In the genomic region with DNA sequence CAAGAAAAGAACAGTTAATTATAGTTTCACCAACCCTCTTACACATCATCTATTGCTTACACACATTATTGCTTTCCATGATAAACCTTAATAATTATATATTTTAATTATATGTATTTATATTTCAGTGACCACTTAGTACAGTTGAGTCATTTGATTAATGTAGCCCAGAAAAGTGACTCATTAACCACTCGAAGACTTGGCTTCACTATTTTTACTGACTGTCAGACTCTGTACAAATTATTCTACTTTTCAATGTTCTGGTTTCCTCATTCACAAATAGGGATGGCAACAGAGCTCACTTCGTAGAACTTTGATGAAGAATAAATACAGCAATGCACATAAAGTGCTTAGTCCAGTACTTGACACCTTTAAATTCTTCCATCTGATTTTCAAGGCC, we compare ENCODE assay signal across 28 cellular contexts.
DNase-seq lines count a peak whose midpoint lies in the region; ATAC-seq and TF ChIP-seq lines count a peak whose summit lies in the region.
"Had no signal": no experiment of that assay in that cellular context is flagged by ENCODE, and none has a peak within 500 bp of the region (broad histone marks: within the 10 kb centered on the region; RNA-seq: fewer than 3 reads in every experiment).

No MANE protein-coding gene starts in this region.

- no peak overlapping the region for H3K9ac ChIP-seq in PC-3 (ENCODE audit: low read length)

- H3K4me3 ChIP-seq in PC-3 (ENCODE audit: low read length) (no peak overlapping the region), fibroblast of mammary gland (ENCODE audit: control insufficient read depth, low read depth, low read length) (no peak overlapping the region)
- H3K4me3 ChIP-seq: adrenal gland, Peyer's patch, skin epidermis had no signal

- H3K79me2 ChIP-seq in PC-3 (ENCODE audit: low read length): no peaks in the 10 kb centered on the region

- H3K4me2 ChIP-seq in PC-3 (ENCODE audit: low read length): no peak overlapping the region

- H3K4me1 ChIP-seq in PC-3 (ENCODE audit: insufficient read depth, low read length): peaks cover 14% of the 10 kb centered on the region
- H3K4me1 ChIP-seq: adrenal gland, Peyer's patch had no signal

- H4K20me1 ChIP-seq in PC-3 (ENCODE audit: low read length): no peaks in the 10 kb centered on the region

- intact Hi-C loops in PC-3 (cut with micrococcal nuclease): no loop called here

- CTCF ChIA-PET in PC-3 (lab: Charles Lee): no interaction called here

- no TSS peak for BruUV-seq in PC-3 (replicated peaks; lab: Mats Ljungman, UMichigan)

- peak; percentile 15 for DNase-seq in EL
- peak; percentile 46 for DNase-seq in PC-3
- peak; percentile 71 for DNase-seq in fibroblast of mammary gland (ENCODE audit: low read depth)
- peak; percentile 50 for DNase-seq in stromal cell of bone marrow (ENCODE audit: low read depth)
- DNase-seq in DMS53 (lab: John Stamatoyannopoulos, UW): no peak
- DNase-seq in GM19238 (ENCODE audit: insufficient read length, low spot score): no peak
- no peak for DNase-seq in stimulated activated CD4-positive, alpha-beta T cell treated with anti-CD3 and anti-CD28 coated beads, Interleukin-2, amount 100 ng/mL, for 48 hours
- DNase-seq: activated CD4-positive, alpha-beta T cell treated with anti-CD3 and anti-CD28 coated beads, Interleukin-2, amount 10 ng/mL, durations not matched to agents 24 days and 14 days; activated naive CD4-positive, alpha-beta T cell treated with anti-CD3 and anti-CD28 coated beads for 36 hours; activated T-cell treated with anti-CD3 and anti-CD28 coated beads, Interleukin-2, amount 50 U/mL, for 24 hours; adrenal gland; AML-193; caudate nucleus; CD4-positive, alpha-beta T cell; dermis blood vessel endothelial cell; glutamatergic neuron; midbrain; naive thymus-derived CD8-positive, alpha-beta T cell; NCI-H1092; NCI-H187 treated with DMSO at 0.1 percent for 48 hours; NCI-H524 treated with DMSO at 0.1 percent for 48 hours; NK-92 treated with Interleukin-12 subunit alpha and Interleukin-12 subunit beta, amount 100 ng/mL, for 24 hours; nucleus accumbens; Peyer's patch; SIG-M5; stimulated activated CD4-positive, alpha-beta T cell treated with anti-CD3 and anti-CD28 coated beads, Interleukin-1b, Interleukin-23, amount 100 ng/mL, for 48 hours; trophoblast cell had no signal

- no peak for TF ChIP-seq CTCF in PC-3 (conservative IDR thresholded peaks at IDR 0.05; ENCODE audit: low read depth, low read length)
- TF ChIP-seq CTCF in fibroblast of mammary gland (conservative IDR thresholded peaks at IDR 0.05; ENCODE audit: control insufficient read depth, insufficient read depth, low read depth, low read length): no peak

- H3K36me3 ChIP-seq in PC-3 (ENCODE audit: low read depth, low read length): no peaks in the 10 kb centered on the region
- H3K36me3 ChIP-seq: adrenal gland, Peyer's patch had no signal

- no peak overlapping the region for H2AFZ ChIP-seq in PC-3 (ENCODE audit: low read length)

- no peaks in the 10 kb centered on the region for H3F3A ChIP-seq in PC-3 (ENCODE audit: low read length, unreplicated experiment)

- H3K27ac ChIP-seq in PC-3 (ENCODE audit: low read length): no peak overlapping the region
- H3K27ac ChIP-seq: adrenal gland, Peyer's patch, skin epidermis had no signal

- no peaks in the 10 kb centered on the region for H3K9me2 ChIP-seq in PC-3 (replicated peaks; ENCODE audit: low read length)

- H3K9me3 ChIP-seq in PC-3 (ENCODE audit: low read length): no peaks in the 10 kb centered on the region
- H3K9me3 ChIP-seq: adrenal gland, Peyer's patch had no signal

- ATAC-seq in PC-3: peak; percentile 57
- ATAC-seq: naive thymus-derived CD8-positive, alpha-beta T cell had no signal

- POLR2A ChIA-PET in PC-3 (lab: Charles Lee; ENCODE audit: unreplicated experiment): no interaction called here

- H3K27me3 ChIP-seq in PC-3 (ENCODE audit: low read length): no peaks in the 10 kb centered on the region
- H3K27me3 ChIP-seq: adrenal gland, Peyer's patch had no signal

Comparison
In these comparisons a context has a peak if more than half of its experiments do, and no peak if none do; other contexts are left out.
1. DNase-seq: peak in EL (single experiment), PC-3 (single experiment), fibroblast of mammary gland (single experiment) and stromal cell of bone marrow (single experiment); none in DMS53 (single experiment), GM19238 (single experiment) and stimulated activated CD4-positive, alpha-beta T cell treated with anti-CD3 and anti-CD28 coated beads, Interleukin-2, amount 100 ng/mL, for 48 hours (0 of 2).